In the genomic region with DNA sequence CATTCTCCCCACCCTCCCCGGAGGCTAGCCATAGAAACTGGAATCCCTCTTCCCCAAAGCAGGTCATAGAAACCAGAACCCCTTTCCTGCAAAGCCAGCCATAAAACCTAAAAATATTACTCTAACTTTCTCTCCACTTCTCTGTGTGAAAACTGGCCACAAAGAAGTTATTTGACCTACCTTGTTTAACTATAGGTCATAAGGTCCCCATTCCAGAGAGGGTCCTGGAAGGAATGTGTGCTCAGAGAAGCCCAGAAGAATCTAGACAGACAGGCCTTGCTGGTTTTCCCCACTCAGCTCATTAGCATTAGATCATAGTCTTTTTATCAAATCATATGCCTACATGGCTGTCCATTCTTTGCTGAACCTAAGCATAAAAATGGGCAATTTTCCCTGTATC, we compare ENCODE assay signal across 32 cellular contexts. TPM values are rescaled to one million over a fixed set of nuclear protein-coding genes. Genes with fewer than 3 reads are reported as not detected.
"Had no signal": no experiment of that assay in that cellular context is flagged by ENCODE, and none has a peak within 500 bp of the region (broad histone marks: within the 10 kb centered on the region; RNA-seq: fewer than 3 reads in every experiment).

No MANE protein-coding gene starts in this region.

- H3K9me3 Mint-ChIP-seq: activated naive CD4-positive, alpha-beta T cell treated with anti-CD3 and anti-CD28 coated beads, Interleukin-2, amount 10 ng/mL, durations not matched to agents 7 days and 5 days; activated T-helper 2 cell treated with anti-CD3 and anti-CD28 coated beads, Interferon-gamma antibody, Interleukin-2, Interleukin-4, amounts not matched to agents 10 μg/mL and 5 μg/mL and 100 μg/mL, durations not matched to agents 14 hours and 24 hours and 36 hours had no signal

- H3K36me3 ChIP-seq: adrenal gland had no signal

- H3K36me3 Mint-ChIP-seq: activated naive CD4-positive, alpha-beta T cell treated with anti-CD3 and anti-CD28 coated beads, Interleukin-2, amount 10 ng/mL, durations not matched to agents 7 days and 5 days; activated naive CD8-positive, alpha-beta T cell treated with anti-CD3 and anti-CD28 coated beads for 36 hours had no signal

- H3K27ac Mint-ChIP-seq: activated CD4-positive, alpha-beta memory T cell treated with anti-CD3 and anti-CD28 coated beads, Interleukin-2, amount 10 ng/mL, durations not matched to agents 7 days and 5 days; activated CD4-positive, alpha-beta T cell treated with anti-CD3 and anti-CD28 coated beads for 36 hours; activated naive CD4-positive, alpha-beta T cell treated with anti-CD3 and anti-CD28 coated beads, Interleukin-2, amount 10 ng/mL, durations not matched to agents 7 days and 5 days; activated naive CD8-positive, alpha-beta T cell treated with anti-CD3 and anti-CD28 coated beads for 36 hours; activated T-cell treated with anti-CD3 and anti-CD28 coated beads, Interleukin-2, amount 50 U/mL, for 72 hours; activated T-helper 2 cell treated with anti-CD3 and anti-CD28 coated beads, Interferon-gamma antibody, Interleukin-2, Interleukin-4, amounts not matched to agents 10 μg/mL and 5 μg/mL and 100 μg/mL, durations not matched to agents 14 hours and 24 hours and 36 hours had no signal

- H3K4me3 Mint-ChIP-seq: activated CD4-positive, alpha-beta memory T cell treated with anti-CD3 and anti-CD28 coated beads, Interleukin-2, amount 10 ng/mL, durations not matched to agents 7 days and 5 days; activated CD4-positive, alpha-beta T cell treated with anti-CD3 and anti-CD28 coated beads for 36 hours; activated naive CD4-positive, alpha-beta T cell treated with anti-CD3 and anti-CD28 coated beads, Interleukin-2, amount 10 ng/mL, durations not matched to agents 7 days and 5 days; activated naive CD8-positive, alpha-beta T cell treated with anti-CD3 and anti-CD28 coated beads for 36 hours; activated T-cell treated with anti-CD3 and anti-CD28 coated beads, Interleukin-2, amount 50 U/mL, for 72 hours; central memory CD8-positive, alpha-beta T cell had no signal

- H3K4me1 ChIP-seq: adrenal gland, body of pancreas had no signal

- H3K4me3 ChIP-seq: adrenal gland, body of pancreas, K562, SK-N-MC had no signal

- H3K9me3 ChIP-seq: adrenal gland, body of pancreas had no signal

- H3K4me1 Mint-ChIP-seq: activated CD4-positive, alpha-beta memory T cell treated with anti-CD3 and anti-CD28 coated beads, Interleukin-2, amount 10 ng/mL, durations not matched to agents 7 days and 5 days; activated CD4-positive, alpha-beta T cell treated with anti-CD3 and anti-CD28 coated beads for 36 hours; activated naive CD4-positive, alpha-beta T cell treated with anti-CD3 and anti-CD28 coated beads, Interleukin-2, amount 10 ng/mL, durations not matched to agents 7 days and 5 days; activated naive CD8-positive, alpha-beta T cell treated with anti-CD3 and anti-CD28 coated beads for 36 hours; central memory CD8-positive, alpha-beta T cell had no signal

- DNase-seq: activated CD4-positive, alpha-beta memory T cell treated with anti-CD3 and anti-CD28 coated beads, Interleukin-2, amount 10 ng/mL, durations not matched to agents 7 days and 5 days; activated CD4-positive, alpha-beta T cell treated with anti-CD3 and anti-CD28 coated beads for 36 hours; activated CD4-positive, alpha-beta T cell treated with anti-CD3 and anti-CD28 coated beads, Interleukin-2, amount 50 U/mL, for 1 hour; activated gamma-delta T cell treated with Interleukin-2 at 50 U/mL for 16 hours; activated naive CD4-positive, alpha-beta T cell treated with anti-CD3 and anti-CD28 coated beads, Interleukin-2, amount 10 ng/mL, durations not matched to agents 7 days and 5 days; activated naive CD8-positive, alpha-beta T cell treated with anti-CD3 and anti-CD28 coated beads for 36 hours; activated T-cell treated with anti-CD3 and anti-CD28 coated beads for 4 hours; activated T-cell treated with anti-CD3 and anti-CD28 coated beads, Interleukin-2, amount 50 U/mL, for 72 hours; adrenal gland; aorta; body of pancreas; Karpas-422; MM.1S; NCI-H1105; NCI-H1436; NCI-H1694 treated with DMSO at 0.1 percent for 48 hours; NCI-H2029 treated with DMSO at 0.1 percent for 48 hours; NCI-H345; NCI-H510A; NCI-H526 treated with DMSO at 0.1 percent for 48 hours; NCI-H82; OCI-M1; SHP77 treated with DMSO at 0.1 percent for 48 hours; T-helper 1 cell had no signal

- H3K27me3 ChIP-seq: body of pancreas had no signal

- H3K27ac ChIP-seq: adrenal gland, body of pancreas, SK-N-MC, VCaP had no signal

- FAIRE-seq: K562, RCC 7860 had no signal

- ATAC-seq: activated CD4-positive, alpha-beta T cell treated with anti-CD3 and anti-CD28 coated beads for 36 hours; activated T-cell treated with anti-CD3 and anti-CD28 coated beads, Interleukin-2, amount 50 U/mL, for 72 hours; body of pancreas; K562 had no signal

- H3K27me3 Mint-ChIP-seq: activated CD4-positive, alpha-beta memory T cell treated with anti-CD3 and anti-CD28 coated beads, Interleukin-2, amount 10 ng/mL, durations not matched to agents 7 days and 5 days; activated CD4-positive, alpha-beta T cell treated with anti-CD3 and anti-CD28 coated beads for 36 hours; activated naive CD4-positive, alpha-beta T cell treated with anti-CD3 and anti-CD28 coated beads, Interleukin-2, amount 10 ng/mL, durations not matched to agents 7 days and 5 days; activated naive CD8-positive, alpha-beta T cell treated with anti-CD3 and anti-CD28 coated beads for 36 hours; central memory CD8-positive, alpha-beta T cell had no signal

RNA-seq across cellular contexts. Expression of a gene that starts 52.8 kb away (rescaled TPM):
- total RNA-seq: activated CD4-positive, alpha-beta memory T cell treated with anti-CD3 and anti-CD28 coated beads, Interleukin-2, amount 10 ng/mL, durations not matched to agents 7 days and 5 days; activated CD4-positive, alpha-beta T cell treated with anti-CD3 and anti-CD28 coated beads for 36 hours; activated CD8-positive, alpha-beta memory T cell treated with anti-CD3 and anti-CD28 coated beads for 36 hours; activated naive CD8-positive, alpha-beta T cell treated with anti-CD3 and anti-CD28 coated beads for 36 hours; activated T-cell treated with anti-CD3 and anti-CD28 coated beads, Interleukin-2, amount 50 U/mL, for 72 hours; activated T-helper 2 cell treated with anti-CD3 and anti-CD28 coated beads, Interferon-gamma antibody, Interleukin-2, Interleukin-4, amounts not matched to agents 10 μg/mL and 5 μg/mL and 100 μg/mL, durations not matched to agents 14 hours and 24 hours and 36 hours; adrenal gland; aorta; body of pancreas; K562; T-helper 2 cell treated with Interferon-gamma antibody and Interleukin-4, amounts not matched to agents 100 ng/mL and 5 ng/mL, for 36 hours had no signal
- polyA plus RNA-seq: adrenal gland, aorta had no signal
